8 cellular contexts compared by ENCODE assay signal in the genomic region with DNA sequence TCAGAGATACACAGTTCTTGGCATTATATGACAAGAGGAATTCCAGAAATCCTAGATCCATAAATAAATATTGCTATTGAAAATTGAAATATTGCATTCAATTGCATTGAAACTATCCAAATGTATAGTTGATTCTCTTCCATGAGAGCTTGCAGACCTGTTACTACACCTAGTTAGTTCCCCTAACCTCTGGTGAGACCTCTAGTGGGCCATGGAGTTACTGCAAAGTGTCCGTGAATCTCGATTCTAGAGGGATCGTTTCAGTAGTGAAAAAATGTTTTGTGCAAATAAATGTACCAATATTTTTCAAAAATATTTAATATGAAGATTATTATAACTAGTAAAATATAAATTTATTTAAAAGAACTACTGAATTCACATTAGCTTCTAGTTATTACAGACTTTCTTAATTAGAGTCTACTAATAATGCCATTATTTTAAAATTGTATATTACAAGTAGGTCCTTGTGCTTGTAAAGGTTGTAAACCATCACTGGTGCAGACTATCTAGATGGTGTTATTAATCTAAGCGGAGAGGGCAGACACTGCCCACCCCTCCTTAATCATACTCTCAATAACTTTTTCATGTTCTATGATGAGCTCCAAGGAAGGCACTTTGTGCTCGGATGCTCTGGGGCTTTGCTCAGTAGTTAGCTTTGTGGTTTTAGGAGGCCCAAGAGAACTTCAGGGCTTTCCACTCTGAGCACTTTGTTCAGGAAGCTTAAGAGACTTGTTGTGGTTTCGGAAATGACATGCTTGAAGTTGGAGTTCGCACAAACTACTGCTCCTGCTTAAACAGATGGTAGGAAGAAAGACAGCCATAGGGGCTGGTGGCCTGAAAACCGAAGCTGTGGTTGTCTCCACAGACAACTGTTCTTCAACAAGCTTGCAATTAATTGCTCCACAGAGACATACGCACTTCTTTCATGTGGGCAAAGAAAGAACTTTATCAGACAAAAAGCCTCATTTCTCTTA. TPM values are rescaled to one million over a fixed set of nuclear protein-coding genes. Genes with fewer than 3 reads are reported as not detected.
DNase-seq lines count a peak whose midpoint lies in the region; ATAC-seq, FAIRE-seq and TF ChIP-seq lines count a peak whose summit lies in the region.

No MANE protein-coding gene starts in this region.

- H3K9me3 ChIP-seq in HAP-1 (no peaks in the 10 kb centered on the region), MG63 (no peaks in the 10 kb centered on the region), body of pancreas (no peaks in the 10 kb centered on the region), left lung (no peaks in the 10 kb centered on the region)

- no peaks in the 10 kb centered on the region for H3K27me3 ChIP-seq in HAP-1 (ENCODE audit: low read depth)
- peaks cover 2% of the 10 kb centered on the region; the same call in 1 of the 2 replicates for H3K27me3 ChIP-seq in MG63
- no peaks in the 10 kb centered on the region for H3K27me3 ChIP-seq in body of pancreas
- H3K27me3 ChIP-seq in left lung = no peaks in the 10 kb centered on the region

- ATAC-seq in body of pancreas = no peak
- ATAC-seq in left lung = peak; percentile 93

- H3K4me3 ChIP-seq in HAP-1 (no peak overlapping the region), MG63 (no peak overlapping the region), body of pancreas (no peak overlapping the region), left lung (no peak overlapping the region)

- WGBS in body of pancreas, 2 donors = 37 to 43% methylated on average over 9 of the region's 9 CpGs

- peak; percentile 94 for FAIRE-seq in TTC549 (lab: Jason Lieb, UNC)

- intact Hi-C loops in body of pancreas (cut with DNase I) = no loop called here
- intact Hi-C loops in left lung (cut with DNase I) = no loop called here

- in situ Hi-C loops in HAP-1 (cut with MboI; ENCODE audit: low sequenced_read_pairs) = no loop called here

- no peaks in the 10 kb centered on the region for H3K4me1 ChIP-seq in HAP-1
- H3K4me1 ChIP-seq in body of pancreas = no peaks in the 10 kb centered on the region
- H3K4me1 ChIP-seq in left lung = no peaks in the 10 kb centered on the region

- no peaks in the 10 kb centered on the region for H3K36me3 ChIP-seq in HAP-1 (replicated peaks)
- H3K36me3 ChIP-seq in MG63 = no peaks in the 10 kb centered on the region
- H3K36me3 ChIP-seq in body of pancreas (replicated peaks in 1 of 2; ENCODE audit: insufficient read depth in 1 of 2, low read depth in 2 of 2) = no peaks in the 10 kb centered on the region
- H3K36me3 ChIP-seq in left lung = no peaks in the 10 kb centered on the region

- TF ChIP-seq POLR2A in body of pancreas (IDR thresholded peaks at IDR 0.05) = no peak

- H3K27ac ChIP-seq in body of pancreas = no peak overlapping the region
- H3K27ac ChIP-seq in left lung = no peak overlapping the region

- TF ChIP-seq CTCF in body of pancreas (IDR thresholded peaks at IDR 0.05) = peak; percentile 19 to 72 (median 47)
- TF ChIP-seq CTCF in left lung (IDR thresholded peaks at IDR 0.05) = peak; percentile 44 to 74

- peak; percentile 6 for DNase-seq in NCI-H2196 (lab: John Stamatoyannopoulos, UW; ENCODE audit: unreplicated experiment)
- DNase-seq in NCI-H2196 treated with DMSO at 0.1 percent for 48 hours (lab: John Stamatoyannopoulos, UW; ENCODE audit: unreplicated experiment) = no peak
- peak; percentile 69 to 77 for DNase-seq in HAP-1 (ENCODE audit: low spot score in 2 of 2)
- DNase-seq in MG63 = peak; percentile 31
- DNase-seq in body of pancreas = peak; percentile 25 to 51 (median 36)
- DNase-seq in left lung = no peak
- peak; percentile 48 for DNase-seq in stimulated activated naive CD4-positive, alpha-beta T cell treated with Interleukin-2 at 50 U/mL for 16 hours (lab: John Stamatoyannopoulos, UW)

RNA-seq across cellular contexts. Expression of a gene that starts 42.8 kb away (rescaled TPM):
- not detected in 2 replicates for total RNA-seq in MG63 (2014; rRNA removed; shearing (Covaris generic); ENCODE audit: low replicate concordance)
- total RNA-seq in body of pancreas (not detected), left lung (not detected)

Comparison
In these comparisons a context has a peak if more than half of its experiments do, and no peak if none do; other contexts are left out.
1. DNase-seq: peak in NCI-H2196 (single experiment), HAP-1 (2 of 2), MG63 (single experiment), body of pancreas (4 of 4) and stimulated activated naive CD4-positive, alpha-beta T cell treated with Interleukin-2 at 50 U/mL for 16 hours (single experiment); none in NCI-H2196 treated with DMSO at 0.1 percent for 48 hours (single experiment) and left lung (0 of 2).